ENCODE assay signal across 11 cellular contexts in the genomic region with DNA sequence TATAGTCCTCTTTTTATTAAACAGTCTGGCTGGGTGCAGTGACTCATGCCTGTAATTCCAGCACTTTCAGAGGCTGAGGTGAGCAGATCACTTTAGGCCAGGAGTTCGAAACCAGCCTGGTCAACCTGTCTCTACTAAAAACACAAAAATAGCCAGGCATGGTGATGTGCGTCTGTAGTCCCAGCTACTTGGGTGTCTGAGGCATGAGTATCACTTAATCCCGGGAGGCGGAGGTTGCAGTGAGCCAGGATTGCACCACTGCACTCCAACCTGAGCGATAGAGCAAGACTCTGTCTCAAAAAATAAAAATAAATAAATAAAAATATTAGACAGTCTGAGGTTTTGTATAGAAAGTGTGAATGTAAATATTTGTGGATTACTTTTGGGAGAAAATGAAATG.
"Had no signal": no experiment of that assay in that cellular context is flagged by ENCODE, and none has a peak within 500 bp of the region (broad histone marks: within the 10 kb centered on the region; RNA-seq: fewer than 3 reads in every experiment).

No MANE protein-coding gene starts in this region.

- H3K27ac Mint-ChIP-seq: stimulated activated naive B cell treated with anti-CD40 and anti-IgM and Interleukin-4, amounts not matched to agents 10 μg/mL and 1 μg/mL and 100 μg/mL, for 72 hours had no signal

- H3K9me3 Mint-ChIP-seq: activated CD4-positive, alpha-beta T cell treated with anti-CD3 and anti-CD28 coated beads, Interleukin-2, amount 10 ng/mL, durations not matched to agents 7 days and 5 days; stimulated activated naive B cell treated with anti-CD40 and anti-IgM and Interleukin-4, amounts not matched to agents 10 μg/mL and 1 μg/mL and 100 μg/mL, for 72 hours had no signal

- DNase-seq: activated CD4-positive, alpha-beta T cell treated with anti-CD3 and anti-CD28 coated beads, Interleukin-2, amount 10 ng/mL, durations not matched to agents 7 days and 5 days; activated effector memory CD4-positive, alpha-beta T cell treated with Interleukin-2 at 50 U/mL for 16 hours; kidney; left lung; mammary epithelial cell; retina; stimulated activated CD4-positive, alpha-beta T cell treated with anti-CD3 and anti-CD28 coated beads, Interleukin-2, amount 100 ng/mL, for 48 hours; stimulated activated naive B cell treated with anti-CD40 and anti-IgM and Interleukin-4, amounts not matched to agents 10 μg/mL and 1 μg/mL and 100 μg/mL, for 72 hours; substantia nigra; T-helper 2 cell; uterus had no signal

- ATAC-seq: left lung; stimulated activated naive B cell treated with anti-CD40 and anti-IgM and Interleukin-4, amounts not matched to agents 10 μg/mL and 1 μg/mL and 100 μg/mL, for 72 hours had no signal

- H3K4me3 Mint-ChIP-seq: activated CD4-positive, alpha-beta T cell treated with anti-CD3 and anti-CD28 coated beads, Interleukin-2, amount 10 ng/mL, durations not matched to agents 7 days and 5 days; stimulated activated naive B cell treated with anti-CD40 and anti-IgM and Interleukin-4, amounts not matched to agents 10 μg/mL and 1 μg/mL and 100 μg/mL, for 72 hours had no signal

- H3K27me3 Mint-ChIP-seq: activated CD4-positive, alpha-beta T cell treated with anti-CD3 and anti-CD28 coated beads, Interleukin-2, amount 10 ng/mL, durations not matched to agents 7 days and 5 days; stimulated activated naive B cell treated with anti-CD40 and anti-IgM and Interleukin-4, amounts not matched to agents 10 μg/mL and 1 μg/mL and 100 μg/mL, for 72 hours had no signal
